ENCODE assay signal across 1 cellular context in genomic region chr9:111631071-111631971, GRCh38.
TF ChIP-seq lines count a peak whose summit lies in the region.

DNAJC25 (plus strand) TSS chr9:111631334; CDS start chr9:111631408, 74 bp downstream.

TF ChIP-seq in K562, 482 proteins besides CTCF, POLR2A, EP300 and RAD21 (continued from another document and continues in another):
- peak in 1 of 2 experiments; percentile 89; a peak in 2 of 3 replicates for TF ChIP-seq CBX3 (IDR thresholded peaks at IDR 0.05; ENCODE audit: borderline replicate concordance in 1 of 2, low read length in 2 of 2)
- TF ChIP-seq CBX2 (IDR thresholded peaks at IDR 0.05; ENCODE audit: insufficient read depth, low read length, poor library complexity, severe bottlenecking), result no peak
- TF ChIP-seq GABPA (tag; conservative IDR thresholded peaks at IDR 0.05; ENCODE audit: low read depth), result peak; percentile 98
- TF ChIP-seq PHF8 (IDR thresholded peaks at IDR 0.05; ENCODE audit: borderline replicate concordance, low read length), result peak; percentile 98; the same call in 1 of the 2 replicates
- no peak for TF ChIP-seq ZNF224 (CRISPR knock-in tag; IDR thresholded peaks at IDR 0.05)
- peak; percentile 92 for TF ChIP-seq TBP (optimal IDR thresholded peaks at IDR 0.05; ENCODE audit: low read depth, low read length)
- peak; percentile 91 for TF ChIP-seq HMGN3 (IDR thresholded peaks at IDR 0.05; ENCODE audit: borderline replicate concordance, extremely low read depth, insufficient read length, low read depth, low read length)
- TF ChIP-seq ZNF766 (CRISPR knock-in tag; conservative IDR thresholded peaks at IDR 0.05), result peak; percentile 50
- TF ChIP-seq NBN (IDR thresholded peaks at IDR 0.05; ENCODE audit: low read depth), result peak; percentile 88; the same call in 1 of the 2 replicates
- peak; percentile 20; the same call in 1 of the 2 replicates for TF ChIP-seq EGR1 (conservative IDR thresholded peaks at IDR 0.05)
- no peak for TF ChIP-seq CEBPB (tag; IDR thresholded peaks at IDR 0.05)
- peak; percentile 92 for TF ChIP-seq POLR2AphosphoS5 (IDR thresholded peaks at IDR 0.05; ENCODE audit: control insufficient read depth, insufficient read depth, low read depth, low read length)
- no peak for TF ChIP-seq BRCA1 (IDR thresholded peaks at IDR 0.05)
- peak; percentile 93; the same call in 1 of the 2 replicates for TF ChIP-seq BRCA1 (CRISPR knock-in tag; IDR thresholded peaks at IDR 0.05)
- no peak for TF ChIP-seq NFIX (CRISPR knock-in tag; IDR thresholded peaks at IDR 0.05; ENCODE audit: low read depth)
- TF ChIP-seq CBX1 (IDR thresholded peaks at IDR 0.05; ENCODE audit: low read depth), result peak; percentile 75
- peak in 1 of 2 experiments; percentile 56 for TF ChIP-seq AFF1 (IDR thresholded peaks at IDR 0.05; ENCODE audit: low read depth in 1 of 2, partially characterized antibody in 2 of 2)
- peak; percentile 94 for TF ChIP-seq THAP12 (CRISPR knock-in tag; IDR thresholded peaks at IDR 0.05)
- TF ChIP-seq ZNF511 (CRISPR knock-in tag; IDR thresholded peaks at IDR 0.05), result peak; percentile 73
- 0 out of 2 replicates have a peak, but pooled peaks have one; percentile 44 for TF ChIP-seq ESRRA (IDR thresholded peaks at IDR 0.05; ENCODE audit: borderline replicate concordance, low read depth)
- peak; percentile 82 for TF ChIP-seq SUPT5H (IDR thresholded peaks at IDR 0.05)
- TF ChIP-seq CHD7 (IDR thresholded peaks at IDR 0.05; ENCODE audit: low read depth, low read length), result peak; percentile 31
- no peak for TF ChIP-seq ZNF140 (CRISPR knock-in tag; IDR thresholded peaks at IDR 0.05)
- peak; percentile 56; the same call in 1 of the 2 replicates for TF ChIP-seq SAFB (IDR thresholded peaks at IDR 0.05; ENCODE audit: borderline replicate concordance, low read depth, low read length)
- no peak for TF ChIP-seq PYGO2 (tag; IDR thresholded peaks at IDR 0.05)
